20 cellular contexts compared by ENCODE assay signal in genomic region chr16:48168089-48168488, GRCh38. TPM values are rescaled to one million over a fixed set of nuclear protein-coding genes. Genes with fewer than 3 reads are reported as not detected.
"Had no signal": no experiment of that assay in that cellular context is flagged by ENCODE, and none has a peak within 500 bp of the region (broad histone marks: within the 10 kb centered on the region; RNA-seq: fewer than 3 reads in every experiment).

No MANE protein-coding gene starts in this region.

- H3K27ac ChIP-seq: VCaP had no signal

- DNase-seq: activated CD4-positive, alpha-beta memory T cell treated with anti-CD3 and anti-CD28 coated beads for 36 hours; activated CD4-positive, alpha-beta T cell treated with anti-CD3 and anti-CD28 coated beads, Interleukin-2, amount 10 ng/mL, durations not matched to agents 7 days and 5 days; activated CD4-positive, CD25-positive, alpha-beta regulatory T cell; activated CD8-positive, alpha-beta memory T cell treated with anti-CD3 and anti-CD28 coated beads for 24 hours; activated effector memory CD4-positive, alpha-beta T cell treated with anti-CD3 and anti-CD28 coated beads, Interleukin-2, amount 50 U/mL, for 16 hours; activated naive CD4-positive, alpha-beta T cell treated with anti-CD3 and anti-CD28 coated beads for 36 hours; activated T-cell treated with anti-CD3 and anti-CD28 coated beads, Interleukin-2, amount 50 U/mL, for 4 hours; amygdala; KBM-7; NCI-H1105; NCI-H1436; NCI-H1694 treated with DMSO at 0.1 percent for 48 hours; NCI-H2029 treated with DMSO at 0.1 percent for 48 hours; NCI-H524; PC-3; SHP77; T-cell; T1000 had no signal

RNA-seq across cellular contexts. Expression of gene ABCC12, which starts 12.3 kb away (rescaled TPM):
- total RNA-seq: activated CD4-positive, alpha-beta memory T cell treated with anti-CD3 and anti-CD28 coated beads for 36 hours; activated CD4-positive, alpha-beta T cell treated with anti-CD3 and anti-CD28 coated beads, Interleukin-2, amount 10 ng/mL, durations not matched to agents 7 days and 5 days; activated naive CD4-positive, alpha-beta T cell treated with anti-CD3 and anti-CD28 coated beads for 36 hours; activated T-cell treated with anti-CD3 and anti-CD28 coated beads, Interleukin-2, amount 50 U/mL, for 4 hours; astrocyte; PC-3; T-cell had no signal
